ENCODE assay signal across 25 cellular contexts in genomic region chrX:78831523-78831922, GRCh38.
DNase-seq lines count a peak whose midpoint lies in the region; ATAC-seq, FAIRE-seq and TF ChIP-seq lines count a peak whose summit lies in the region.
"Had no signal": no experiment of that assay in that cellular context is flagged by ENCODE, and none has a peak within 500 bp of the region (broad histone marks: within the 10 kb centered on the region; RNA-seq: fewer than 3 reads in every experiment).

No MANE protein-coding gene starts in this region.

- no peaks in the 10 kb centered on the region for H3K27me3 ChIP-seq in GM12878 (replicated peaks in 1 of 2; ENCODE audit: control insufficient read depth in 2 of 2, insufficient read depth in 2 of 2, low read length in 1 of 2)
- H3K27me3 ChIP-seq: MG63, Peyer's patch, SJSA1 had no signal

- intact Hi-C loops in GM12878 (cut with micrococcal nuclease; ENCODE audit: unreplicated experiment), result no loop called here

- H3K9ac ChIP-seq in GM12878 (ENCODE audit: control insufficient read depth, insufficient read depth, low read length), result no peak overlapping the region
- H3K9ac ChIP-seq: GM23248 had no signal

- no peak overlapping the region for H3K4me3 Mint-ChIP-seq in activated CD8-positive, alpha-beta memory T cell treated with anti-CD3 and anti-CD28 coated beads, Interleukin-2, amount 10 ng/mL, durations not matched to agents 7 days and 5 days
- H3K4me3 Mint-ChIP-seq: IgD-negative memory B cell, T-helper 17 cell had no signal

- no peak for TF ChIP-seq RAD21 in GM12878 (IDR thresholded peaks at IDR 0.05; ENCODE audit: insufficient read depth, low read depth, low read length)

- H3K27me3 Mint-ChIP-seq in activated CD8-positive, alpha-beta memory T cell treated with anti-CD3 and anti-CD28 coated beads, Interleukin-2, amount 10 ng/mL, durations not matched to agents 7 days and 5 days, result no peaks in the 10 kb centered on the region
- H3K27me3 Mint-ChIP-seq: T-helper 17 cell had no signal

- no peaks in the 10 kb centered on the region for H3K4me1 Mint-ChIP-seq in activated CD8-positive, alpha-beta memory T cell treated with anti-CD3 and anti-CD28 coated beads, Interleukin-2, amount 10 ng/mL, durations not matched to agents 7 days and 5 days

- H3K9me3 Mint-ChIP-seq in activated CD8-positive, alpha-beta memory T cell treated with anti-CD3 and anti-CD28 coated beads, Interleukin-2, amount 10 ng/mL, durations not matched to agents 7 days and 5 days (ENCODE audit: low read depth), result no peaks in the 10 kb centered on the region
- H3K9me3 Mint-ChIP-seq: IgD-negative memory B cell had no signal

- 0% methylated on average over 3 of the region's 3 CpGs for WGBS in GM12878 (ENCODE audit: insufficient coverage, insufficient replicate concordance, low lambda C conversion rate, missing lambda C conversion rate)

- BruUV-seq in GM12878 (replicated peaks; lab: Mats Ljungman, UMichigan), result no TSS peak

- CTCF ChIA-PET in GM12878 (lab: Yijun Ruan, JAX), result interaction anchor here (0.6 kb wide), 1 partner anchor 283 kb away, joined by 5 read pairs; no protein-coding TSS in a partner anchor
- CTCF ChIA-PET in activated CD8-positive, alpha-beta memory T cell treated with anti-CD3 and anti-CD28 coated beads, Interleukin-2, amount 10 ng/mL, durations not matched to agents 7 days and 5 days (lab: Charles Lee), result no interaction called here

- no peak overlapping the region for H2AFZ ChIP-seq in GM12878 (ENCODE audit: control insufficient read depth, low read depth, low read length)
- H2AFZ ChIP-seq: GM23248 had no signal

- TF ChIP-seq CTCF in GM12878 (IDR thresholded peaks at IDR 0.05 in 2 of 3, conservative IDR thresholded peaks at IDR 0.05 in 1 of 3; ENCODE audit: control insufficient read depth in 2 of 3, extremely low read depth in 1 of 3, insufficient read depth in 1 of 3, low read depth in 3 of 3, low read length in 3 of 3), result no peak

- no peak overlapping the region for H3K4me3 ChIP-seq in GM12878
- H3K4me3 ChIP-seq: GM23248, HAP-1, MG63, Peyer's patch, SJSA1 had no signal

- H3K4me1 ChIP-seq in GM12878 (ENCODE audit: control insufficient read depth, insufficient read depth, low read length), result no peaks in the 10 kb centered on the region
- H3K4me1 ChIP-seq: HAP-1, Peyer's patch, SJSA1 had no signal

- RAD21 ChIA-PET in GM12878 (lab: Charles Lee; ENCODE audit: unreplicated experiment), result interaction anchor here (0.6 to 1.3 kb wide), 2 partner anchors 50 to 439 kb away, joined by 3 read pairs; no protein-coding TSS in a partner anchor

- TF ChIP-seq EP300 in GM12878 (IDR thresholded peaks at IDR 0.05; ENCODE audit: borderline replicate concordance in 1 of 2, control insufficient read depth in 1 of 2, low read depth in 2 of 2, low read length in 2 of 2), result no peak

- H3K36me3 Mint-ChIP-seq in activated CD8-positive, alpha-beta memory T cell treated with anti-CD3 and anti-CD28 coated beads, Interleukin-2, amount 10 ng/mL, durations not matched to agents 7 days and 5 days, result no peaks in the 10 kb centered on the region
- H3K36me3 Mint-ChIP-seq: IgD-negative memory B cell had no signal

- DNase-seq in DMS53 (lab: John Stamatoyannopoulos, UW) (peak; percentile 5), DMS53 treated with DMSO at 0.1 percent for 48 hours (lab: John Stamatoyannopoulos, UW; ENCODE audit: unreplicated experiment) (no peak), GM12878 (ENCODE audit: low read depth, low spot score) (no peak)
- no peak for DNase-seq in activated effector memory CD4-positive, alpha-beta T cell treated with anti-CD3 and anti-CD28 coated beads, Interleukin-2, amount 50 U/mL, for 16 hours
- no peak for DNase-seq in activated CD8-positive, alpha-beta memory T cell treated with anti-CD3 and anti-CD28 coated beads, Interleukin-2, amount 10 ng/mL, durations not matched to agents 7 days and 5 days
- DNase-seq: AML-193, DND-41, GM23248, Karpas-422, MG63, NCI-H1048, NCI-H146, NCI-H2081, NCI-H2171 treated with DMSO at 0.1 percent for 48 hours, Peyer's patch, T-helper 17 cell had no signal

- peak; percentile 49 for FAIRE-seq in GM12878 (lab: Jason Lieb, UNC)
- FAIRE-seq: D721Med had no signal

- no peak overlapping the region for H3K27ac ChIP-seq in GM12878 (ENCODE audit: control insufficient read depth, insufficient read depth)
- H3K27ac ChIP-seq: 22Rv1, C4-2B, GM23248, Peyer's patch, SJSA1 had no signal

- no peaks in the 10 kb centered on the region for H3K9me3 ChIP-seq in GM12878 (replicated peaks; ENCODE audit: control insufficient read depth, insufficient read depth, low read length)
- H3K9me3 ChIP-seq: HAP-1, MG63, Peyer's patch, SJSA1 had no signal

- H4K20me1 ChIP-seq in GM12878 (ENCODE audit: control insufficient read depth, insufficient read depth), result no peaks in the 10 kb centered on the region

- ATAC-seq in GM18861 (IDR thresholded peaks at IDR 0.05; ENCODE audit: unreplicated experiment) (peak; percentile 57), HG02852 (IDR thresholded peaks at IDR 0.05; ENCODE audit: unreplicated experiment) (peak; percentile 56), GM12878 (peak; percentile 28), GM18867 (IDR thresholded peaks at IDR 0.05; ENCODE audit: unreplicated experiment) (no peak)
- no peak for ATAC-seq in activated CD8-positive, alpha-beta memory T cell treated with anti-CD3 and anti-CD28 coated beads, Interleukin-2, amount 10 ng/mL, durations not matched to agents 7 days and 5 days
- ATAC-seq: T-helper 17 cell had no signal

- H3K79me2 ChIP-seq in GM12878 (ENCODE audit: control insufficient read depth, insufficient read depth, low read length), result no peaks in the 10 kb centered on the region

- H3K4me2 ChIP-seq in GM12878 (ENCODE audit: control insufficient read depth, insufficient read depth), result no peak overlapping the region

- POLR2A ChIA-PET in GM12878 (lab: Charles Lee), result no interaction called here

- no peak for TF ChIP-seq POLR2A in GM12878 (IDR thresholded peaks at IDR 0.05; ENCODE audit: low read depth, low read length)

- in situ Hi-C loops in GM12878 (cut with MboI), result no loop called here

- H3K27ac Mint-ChIP-seq in activated CD8-positive, alpha-beta memory T cell treated with anti-CD3 and anti-CD28 coated beads, Interleukin-2, amount 10 ng/mL, durations not matched to agents 7 days and 5 days, result no peak overlapping the region
- H3K27ac Mint-ChIP-seq: IgD-negative memory B cell, T-helper 17 cell had no signal

- no peaks in the 10 kb centered on the region for H3K36me3 ChIP-seq in GM12878 (ENCODE audit: control insufficient read depth in 2 of 2, insufficient read depth in 2 of 2, low read length in 1 of 2)
- H3K36me3 ChIP-seq: HAP-1, MG63, Peyer's patch, SJSA1 had no signal

- SMC1A ChIA-PET in GM12878 (lab: Charles Lee; ENCODE audit: uncharacterized antibody, unreplicated experiment), result interaction anchor here (1.0 kb wide), 1 partner anchor 112 kb away, joined by 3 read pairs; no protein-coding TSS in a partner anchor

TF ChIP-seq in GM12878, 131 proteins besides CTCF, POLR2A, EP300 and RAD21:
- TF ChIP-seq HDAC6 (IDR thresholded peaks at IDR 0.05; ENCODE audit: unreplicated experiment) (no peak), ETV6 (conservative IDR thresholded peaks at IDR 0.05 in 1 of 2, IDR thresholded peaks at IDR 0.05 in 1 of 2; ENCODE audit: borderline replicate concordance in 1 of 2, low read depth in 1 of 2) (peak in 1 of 2 experiments; percentile 43; a peak in 1 of 4 replicates), NFIC (IDR thresholded peaks at IDR 0.05; ENCODE audit: low read depth, low read length) (peak; percentile 50; the same call in 1 of the 2 replicates), ZBED1 (IDR thresholded peaks at IDR 0.05; ENCODE audit: borderline replicate concordance) (no peak), JUNB (IDR thresholded peaks at IDR 0.05) (peak; percentile 88), IRF4 (IDR thresholded peaks at IDR 0.05; ENCODE audit: low read depth, low read length) (0 out of 2 replicates have a peak, but pooled peaks have one; percentile 48)

Comparison
In these comparisons a context has a peak if more than half of its experiments do, and no peak if none do; other contexts are left out.
1. ATAC-seq: peak in GM18861 (single experiment), HG02852 (single experiment) and GM12878 (single experiment); none in GM18867 (single experiment) and activated CD8-positive, alpha-beta memory T cell treated with anti-CD3 and anti-CD28 coated beads, Interleukin-2, amount 10 ng/mL, durations not matched to agents 7 days and 5 days (single experiment).